Comparison of ENCODE assay signal across 18 cellular contexts in the genomic region with DNA sequence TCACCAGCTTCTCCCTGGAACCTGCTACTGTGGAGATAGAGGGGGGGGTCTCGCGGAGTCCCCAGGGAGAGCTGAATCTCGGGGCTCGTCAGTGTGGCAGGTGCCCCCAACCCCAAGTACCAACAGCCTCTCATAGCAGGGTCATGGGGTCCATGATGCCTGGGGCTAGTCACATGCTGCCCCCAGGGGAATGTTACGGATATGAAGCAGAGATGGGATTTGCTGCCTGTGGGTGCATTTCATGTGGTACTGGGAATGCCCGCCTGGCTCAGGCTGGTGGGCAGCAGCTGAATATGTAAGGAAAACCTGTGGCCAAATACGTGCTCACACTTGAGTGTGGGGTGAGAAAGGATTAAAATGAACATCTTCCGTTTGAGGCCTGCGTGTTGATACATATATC. TPM values are rescaled to one million over a fixed set of nuclear protein-coding genes. Genes with fewer than 3 reads are reported as not detected.
DNase-seq lines count a peak whose midpoint lies in the region; ATAC-seq and TF ChIP-seq lines count a peak whose summit lies in the region.
"Had no signal": no experiment of that assay in that cellular context is flagged by ENCODE, and none has a peak within 500 bp of the region (broad histone marks: within the 10 kb centered on the region; RNA-seq: fewer than 3 reads in every experiment).

No MANE protein-coding gene starts in this region.

- H2AK5ac ChIP-seq in neuronal stem cell (ENCODE audit: low read depth, low read length) = no peak overlapping the region

- no peaks in the 10 kb centered on the region for H4K20me1 ChIP-seq in neural progenitor cell (ENCODE audit: low read depth)

- no peaks in the 10 kb centered on the region for H3K79me2 ChIP-seq in neural progenitor cell (ENCODE audit: low read depth)

- H3F3A ChIP-seq in neural progenitor cell (ENCODE audit: low read depth) = no peaks in the 10 kb centered on the region

- H3K27me3 Mint-ChIP-seq in chondrocyte (ENCODE audit: low read depth) (no peaks in the 10 kb centered on the region), neural progenitor cell (ENCODE audit: insufficient read depth, low read depth) (peaks cover 4% of the 10 kb centered on the region)

- H3K23ac ChIP-seq in neuronal stem cell (ENCODE audit: low read depth, low read length, poor library complexity) = no peak overlapping the region

- H3K4me2 ChIP-seq in neuronal stem cell (ENCODE audit: insufficient read depth, low read length, poor library complexity, severe bottlenecking) (no peak overlapping the region), neural progenitor cell (no peak overlapping the region)

- no CpG with 5 or more reads among the region's 9 CpGs for WGBS in neuronal stem cell (ENCODE audit: extremely low coverage in 2 of 2, insufficient read length in 2 of 2, insufficient replicate concordance in 1 of 2), 2 donors

- no peak overlapping the region for H4K91ac ChIP-seq in neuronal stem cell (ENCODE audit: low read depth, low read length, poor library complexity)

- H3K4me1 Mint-ChIP-seq in chondrocyte (ENCODE audit: low read depth) (no peaks in the 10 kb centered on the region), neural progenitor cell (peaks cover 6% of the 10 kb centered on the region)
- H3K4me1 Mint-ChIP-seq: CD14-positive monocyte had no signal

- H3K79me1 ChIP-seq in neuronal stem cell (ENCODE audit: low read depth, low read length) = no peaks in the 10 kb centered on the region

- ATAC-seq in upper lobe of right lung (no peak), foreskin keratinocyte (no peak)
- ATAC-seq: CD8-positive, alpha-beta T cell; HepG2 had no signal

- H3K4me3 Mint-ChIP-seq in chondrocyte (ENCODE audit: unreplicated experiment) (no peak overlapping the region), neural progenitor cell (no peak overlapping the region)
- H3K4me3 Mint-ChIP-seq: CD14-positive monocyte; CD8-positive, alpha-beta T cell; HFFc6 had no signal

- H3K4me1 ChIP-seq in neuronal stem cell (ENCODE audit: control insufficient read depth in 2 of 2, insufficient read depth in 1 of 2, low read depth in 1 of 2, low read length in 2 of 2) (peaks cover 0 to 2% of the 10 kb centered on the region in 2 donors), upper lobe of right lung (no peaks in the 10 kb centered on the region), neural progenitor cell (no peaks in the 10 kb centered on the region), foreskin keratinocyte (no peaks in the 10 kb centered on the region)

- H4K8ac ChIP-seq in neuronal stem cell (ENCODE audit: low read depth, low read length) = no peak overlapping the region

- H3K36me3 ChIP-seq in neuronal stem cell (replicated peaks in 1 of 2; ENCODE audit: control insufficient read depth in 2 of 2, insufficient read depth in 2 of 2, low read length in 2 of 2) (peaks cover 0 to 3% of the 10 kb centered on the region in 2 donors), upper lobe of right lung (no peaks in the 10 kb centered on the region), neural progenitor cell (no peaks in the 10 kb centered on the region)

- H2AFZ ChIP-seq in neuronal stem cell (ENCODE audit: low read length) = no peak overlapping the region
- no peak overlapping the region for H2AFZ ChIP-seq in neural progenitor cell (replicated peaks)

- H3K9ac ChIP-seq in neuronal stem cell (ENCODE audit: low read depth, low read length, poor library complexity) = no peak overlapping the region
- no peak overlapping the region for H3K9ac ChIP-seq in neural progenitor cell

- no peak overlapping the region for H3K14ac ChIP-seq in neuronal stem cell (ENCODE audit: low read length)

- DNase-seq in activated CD8-positive, alpha-beta memory T cell treated with anti-CD3 and anti-CD28 coated beads for 24 hours = peak; percentile 17
- no peak for DNase-seq in activated CD8-positive, alpha-beta memory T cell treated with anti-CD3 and anti-CD28 coated beads, Interleukin-2, amount 50 U/mL, for 4 hours
- DNase-seq in chondrocyte (ENCODE audit: low spot score) (peak; percentile 37), neuronal stem cell (ENCODE audit: low spot score) (no peak), upper lobe of right lung (peak; percentile 37), neural progenitor cell (ENCODE audit: low spot score) (no peak), foreskin keratinocyte (no peak), NCI-H128 (lab: John Stamatoyannopoulos, UW; ENCODE audit: unreplicated experiment) (no peak)
- DNase-seq: CD8-positive, alpha-beta T cell; COR-L47; DMS153; DMS79 treated with DMSO at 0.1 percent for 48 hours; EL; HCEC 1CT; HFFc6 had no signal

- H3K27ac Mint-ChIP-seq in chondrocyte (ENCODE audit: unreplicated experiment) = no peak overlapping the region
- no peak overlapping the region for H3K27ac Mint-ChIP-seq in neural progenitor cell
- H3K27ac Mint-ChIP-seq: CD8-positive, alpha-beta T cell; HFFc6 had no signal

- TF ChIP-seq CTCF in chondrocyte (IDR thresholded peaks at IDR 0.05) (no peak), upper lobe of right lung (IDR thresholded peaks at IDR 0.05) (no peak), neural progenitor cell (IDR thresholded peaks at IDR 0.05) (no peak), foreskin keratinocyte (conservative IDR thresholded peaks at IDR 0.05) (no peak)

- H3K18ac ChIP-seq in neuronal stem cell (ENCODE audit: low read length) = peak overlapping the region; percentile 20

- H3K36me3 Mint-ChIP-seq in chondrocyte (ENCODE audit: low read depth) (no peaks in the 10 kb centered on the region), neural progenitor cell (no peaks in the 10 kb centered on the region)
- H3K36me3 Mint-ChIP-seq: CD14-positive monocyte; CD8-positive, alpha-beta T cell had no signal

- no peaks in the 10 kb centered on the region for H3K27me3 ChIP-seq in neuronal stem cell (ENCODE audit: control insufficient read depth in 3 of 3, insufficient read depth in 3 of 3, low read depth in 1 of 3, low read length in 3 of 3)
- H3K27me3 ChIP-seq in upper lobe of right lung = no peaks in the 10 kb centered on the region
- H3K27me3 ChIP-seq in neural progenitor cell = no peaks in the 10 kb centered on the region
- no peaks in the 10 kb centered on the region for H3K27me3 ChIP-seq in foreskin keratinocyte

- intact Hi-C loops in upper lobe of right lung (cut with DNase I) = no loop called here

- no peak overlapping the region for H2BK15ac ChIP-seq in neuronal stem cell (ENCODE audit: low read length)

- H3K9me3 ChIP-seq in neuronal stem cell (replicated peaks in 1 of 2; ENCODE audit: control insufficient read depth in 2 of 2, insufficient read depth in 1 of 2, low read depth in 1 of 2, low read length in 2 of 2) (no peaks in the 10 kb centered on the region), upper lobe of right lung (no peaks in the 10 kb centered on the region), neural progenitor cell (ENCODE audit: low read depth) (no peaks in the 10 kb centered on the region)

- H2BK12ac ChIP-seq in neuronal stem cell (ENCODE audit: low read length) = no peak overlapping the region

- no peak overlapping the region for H2BK120ac ChIP-seq in neuronal stem cell (ENCODE audit: low read depth, low read length)

- H3K4me3 ChIP-seq in neuronal stem cell (ENCODE audit: low read length in 2 of 2) (no peak overlapping the region), upper lobe of right lung (no peak overlapping the region), neural progenitor cell (no peak overlapping the region)

- H3K27ac ChIP-seq in neuronal stem cell (replicated peaks; ENCODE audit: low read length) (no peak overlapping the region), upper lobe of right lung (no peak overlapping the region), neural progenitor cell (no peak overlapping the region), foreskin keratinocyte (no peak overlapping the region)
- H3K27ac ChIP-seq: 22Rv1 had no signal

- H3K4ac ChIP-seq in neuronal stem cell (ENCODE audit: low read length) = no peak overlapping the region

- no peak overlapping the region for H2BK5ac ChIP-seq in neuronal stem cell (ENCODE audit: low read length)

- H3K9me3 Mint-ChIP-seq in chondrocyte (ENCODE audit: low read depth) = no peaks in the 10 kb centered on the region
- peaks cover 2% of the 10 kb centered on the region for H3K9me3 Mint-ChIP-seq in neural progenitor cell
- H3K9me3 Mint-ChIP-seq: CD8-positive, alpha-beta T cell had no signal

RNA-seq across cellular contexts. Expression of a gene that starts 49.4 kb away (rescaled TPM):
- total RNA-seq in chondrocyte (21.0 to 27.9 TPM (median 26.8 TPM) in 3 replicates), upper lobe of right lung (10.8 TPM), neural progenitor cell (ENCODE audit: low replicate concordance) (18.4 and 22.5 TPM in 2 replicates), foreskin keratinocyte (64.9 and 77.9 TPM in 2 replicates)
- 8.0 TPM for polyA plus RNA-seq in neuronal stem cell (2013, experiment 1 of 2)
- 8.4 TPM for polyA plus RNA-seq in neuronal stem cell (2013, experiment 2 of 2)
- polyA plus RNA-seq in foreskin keratinocyte = 42.9 and 44.8 TPM in 2 replicates

Comparison
In these comparisons a context has a peak if more than half of its experiments do, and no peak if none do; other contexts are left out.
1. DNase-seq: peak in activated CD8-positive, alpha-beta memory T cell treated with anti-CD3 and anti-CD28 coated beads for 24 hours (single experiment), chondrocyte (single experiment) and upper lobe of right lung (single experiment); none in activated CD8-positive, alpha-beta memory T cell treated with anti-CD3 and anti-CD28 coated beads, Interleukin-2, amount 50 U/mL, for 4 hours (single experiment), neuronal stem cell (single experiment), neural progenitor cell (single experiment), foreskin keratinocyte (0 of 2) and NCI-H128 (single experiment).